ENCODE assay signal across 28 cellular contexts in genomic region chr17:6099492-6099891, GRCh38. TPM values are rescaled to one million over a fixed set of nuclear protein-coding genes. Genes with fewer than 3 reads are reported as not detected.
"Had no signal": no experiment of that assay in that cellular context is flagged by ENCODE, and none has a peak within 500 bp of the region (broad histone marks: within the 10 kb centered on the region; RNA-seq: fewer than 3 reads in every experiment).

No MANE protein-coding gene starts in this region.

- H3K27ac ChIP-seq: brain microvascular endothelial cell, ovary, prostate gland, suprapubic skin, tibial artery, VCaP had no signal

- ATAC-seq: effector memory CD8-positive, alpha-beta T cell had no signal

- FAIRE-seq: astrocyte, keratinocyte, TTC549 had no signal

- H3K36me3 ChIP-seq: brain microvascular endothelial cell, ovary, prostate gland, suprapubic skin had no signal

- H3K4me3 ChIP-seq: ovary, prostate gland, spleen, suprapubic skin, tibial artery had no signal

- DNase-seq: activated CD4-positive, alpha-beta memory T cell treated with anti-CD3 and anti-CD28 coated beads for 36 hours; activated CD4-positive, alpha-beta T cell treated with anti-CD3 and anti-CD28 coated beads, Interleukin-2, amount 10 ng/mL, durations not matched to agents 24 days and 14 days; activated CD4-positive, CD25-positive, alpha-beta regulatory T cell treated with anti-CD3 and anti-CD28 coated beads, Interleukin-2, amount 50 U/mL, for 72 hours; activated CD8-positive, alpha-beta memory T cell treated with anti-CD3 and anti-CD28 coated beads, Interleukin-2, amount 50 U/mL, for 4 hours; activated gamma-delta T cell treated with Interleukin-2 at 50 U/mL for 16 hours; activated naive CD4-positive, alpha-beta T cell treated with anti-CD3 and anti-CD28 coated beads, Interleukin-2, amount 50 U/mL, for 16 hours; activated T-cell treated with anti-CD3 and anti-CD28 coated beads, Interleukin-2, amount 50 U/mL, for 1 hour; amniotic stem cell; brain microvascular endothelial cell; cortex of kidney; effector memory CD8-positive, alpha-beta T cell; foreskin fibroblast; left cardiac atrium; mammary epithelial cell; naive B cell; nephron progenitor cell; stimulated activated naive CD4-positive, alpha-beta T cell; T-helper 9 cell had no signal

- H3K4me1 ChIP-seq: prostate gland, suprapubic skin, tibial artery had no signal

- H3K27me3 ChIP-seq: brain microvascular endothelial cell, ovary, spleen, tibial artery had no signal

- H3K9me3 ChIP-seq: ovary, prostate gland, spleen, suprapubic skin, tibial artery had no signal

RNA-seq across cellular contexts. Expression of gene WSCD1, which starts 29.3 kb away (rescaled TPM):
- total RNA-seq: activated CD4-positive, alpha-beta T cell treated with anti-CD3 and anti-CD28 coated beads, Interleukin-2, amount 10 ng/mL, durations not matched to agents 24 days and 14 days; mammary epithelial cell; T-helper 1 cell treated with Interleukin-12 subunit alpha and Interleukin-12 subunit beta and Interleukin-4 antibody, amounts not matched to agents 30 ng/mL and 1 ng/mL, for 36 hours had no signal
- polyA plus RNA-seq: keratinocyte, mammary epithelial cell had no signal
